ENCODE assay signal across 2 cellular contexts in genomic region chr2:223558970-223559369, GRCh38.
TF ChIP-seq lines count a peak whose summit lies in the region.

No MANE protein-coding gene starts in this region.

TF ChIP-seq in SK-N-SH, 30 proteins besides CTCF, POLR2A, EP300 and RAD21:
- TF ChIP-seq MAX (IDR thresholded peaks at IDR 0.05; ENCODE audit: low read depth) (no peak), YY1 (IDR thresholded peaks at IDR 0.05; ENCODE audit: low read depth) (no peak), RXRA (IDR thresholded peaks at IDR 0.05; ENCODE audit: borderline replicate concordance, low read depth) (no peak), NFIC (IDR thresholded peaks at IDR 0.05; ENCODE audit: borderline replicate concordance) (no peak), PBX3 (IDR thresholded peaks at IDR 0.05) (no peak), FOXJ3 (CRISPR knock-in tag; IDR thresholded peaks at IDR 0.05) (no peak), USF1 (IDR thresholded peaks at IDR 0.05; ENCODE audit: borderline replicate concordance, low read depth) (no peak), ZBTB33 (IDR thresholded peaks at IDR 0.05; ENCODE audit: borderline replicate concordance, low read depth) (no peak), ELF1 (IDR thresholded peaks at IDR 0.05) (no peak), JUND (IDR thresholded peaks at IDR 0.05) (no peak), TEAD4 (IDR thresholded peaks at IDR 0.05; ENCODE audit: borderline replicate concordance, insufficient read depth) (no peak), FOXM1 (IDR thresholded peaks at IDR 0.05; ENCODE audit: low read depth) (no peak), POLR2AphosphoS5 (IDR thresholded peaks at IDR 0.05; ENCODE audit: low read depth, low read length) (no peak), CHD2 (IDR thresholded peaks at IDR 0.05; ENCODE audit: low read length, partially characterized antibody) (no peak), IRF3 (IDR thresholded peaks at IDR 0.05; ENCODE audit: low read depth, low read length) (no peak), MXI1 (IDR thresholded peaks at IDR 0.05; ENCODE audit: low read depth, low read length) (no peak), GATA2 (CRISPR knock-in tag; IDR thresholded peaks at IDR 0.05) (no peak), REST (IDR thresholded peaks at IDR 0.05; ENCODE audit: low read depth, low read length) (no peak)

TF ChIP-seq in SK-N-SH treated with all-trans-retinoic acid at 6 μM for 48 hours, 23 proteins besides CTCF, POLR2A, EP300 and RAD21 (continued from another document):
- no peak for TF ChIP-seq ZFP3 (CRISPR knock-in tag; IDR thresholded peaks at IDR 0.05)
- TF ChIP-seq CSRNP3 (CRISPR knock-in tag; IDR thresholded peaks at IDR 0.05), result no peak
- TF ChIP-seq TSHZ2 (CRISPR knock-in tag; IDR thresholded peaks at IDR 0.05), result no peak
- TF ChIP-seq TCF4 (CRISPR knock-in tag; IDR thresholded peaks at IDR 0.05; ENCODE audit: borderline replicate concordance), result no peak
- no peak for TF ChIP-seq ARNTL (CRISPR knock-in tag; IDR thresholded peaks at IDR 0.05; ENCODE audit: borderline replicate concordance, low read depth)
TF ChIP-seq in SK-N-SH treated with all-trans-retinoic acid at 6 μM for 48 hours: peak in this region for 0.
